Comparison of ENCODE assay signal across 1 cellular context in the genomic region with DNA sequence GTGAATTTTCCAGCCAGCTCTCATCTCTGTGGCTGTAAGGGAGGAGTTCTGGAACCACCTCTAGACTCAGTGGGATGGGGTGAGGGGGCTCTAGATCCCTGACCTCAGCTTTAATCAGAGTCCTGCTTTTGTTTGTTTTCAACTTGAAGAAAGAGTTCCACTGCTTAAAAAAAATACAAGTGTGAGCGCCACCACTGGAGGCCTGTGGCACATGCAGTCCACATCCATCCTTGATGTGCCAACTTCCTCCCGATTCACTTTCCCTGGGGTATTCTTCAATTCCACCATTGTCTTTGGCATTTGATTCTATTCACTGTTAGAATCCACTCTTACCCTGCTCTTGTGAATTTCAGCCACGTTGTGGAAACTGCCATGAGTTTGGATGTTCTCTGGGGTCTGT.
TF ChIP-seq lines count a peak whose summit lies in the region.

No MANE protein-coding gene starts in this region.

TF ChIP-seq in GM23338, 12 proteins besides CTCF, POLR2A, EP300 and RAD21 (continued from another document):
- TF ChIP-seq, protein P1, sequence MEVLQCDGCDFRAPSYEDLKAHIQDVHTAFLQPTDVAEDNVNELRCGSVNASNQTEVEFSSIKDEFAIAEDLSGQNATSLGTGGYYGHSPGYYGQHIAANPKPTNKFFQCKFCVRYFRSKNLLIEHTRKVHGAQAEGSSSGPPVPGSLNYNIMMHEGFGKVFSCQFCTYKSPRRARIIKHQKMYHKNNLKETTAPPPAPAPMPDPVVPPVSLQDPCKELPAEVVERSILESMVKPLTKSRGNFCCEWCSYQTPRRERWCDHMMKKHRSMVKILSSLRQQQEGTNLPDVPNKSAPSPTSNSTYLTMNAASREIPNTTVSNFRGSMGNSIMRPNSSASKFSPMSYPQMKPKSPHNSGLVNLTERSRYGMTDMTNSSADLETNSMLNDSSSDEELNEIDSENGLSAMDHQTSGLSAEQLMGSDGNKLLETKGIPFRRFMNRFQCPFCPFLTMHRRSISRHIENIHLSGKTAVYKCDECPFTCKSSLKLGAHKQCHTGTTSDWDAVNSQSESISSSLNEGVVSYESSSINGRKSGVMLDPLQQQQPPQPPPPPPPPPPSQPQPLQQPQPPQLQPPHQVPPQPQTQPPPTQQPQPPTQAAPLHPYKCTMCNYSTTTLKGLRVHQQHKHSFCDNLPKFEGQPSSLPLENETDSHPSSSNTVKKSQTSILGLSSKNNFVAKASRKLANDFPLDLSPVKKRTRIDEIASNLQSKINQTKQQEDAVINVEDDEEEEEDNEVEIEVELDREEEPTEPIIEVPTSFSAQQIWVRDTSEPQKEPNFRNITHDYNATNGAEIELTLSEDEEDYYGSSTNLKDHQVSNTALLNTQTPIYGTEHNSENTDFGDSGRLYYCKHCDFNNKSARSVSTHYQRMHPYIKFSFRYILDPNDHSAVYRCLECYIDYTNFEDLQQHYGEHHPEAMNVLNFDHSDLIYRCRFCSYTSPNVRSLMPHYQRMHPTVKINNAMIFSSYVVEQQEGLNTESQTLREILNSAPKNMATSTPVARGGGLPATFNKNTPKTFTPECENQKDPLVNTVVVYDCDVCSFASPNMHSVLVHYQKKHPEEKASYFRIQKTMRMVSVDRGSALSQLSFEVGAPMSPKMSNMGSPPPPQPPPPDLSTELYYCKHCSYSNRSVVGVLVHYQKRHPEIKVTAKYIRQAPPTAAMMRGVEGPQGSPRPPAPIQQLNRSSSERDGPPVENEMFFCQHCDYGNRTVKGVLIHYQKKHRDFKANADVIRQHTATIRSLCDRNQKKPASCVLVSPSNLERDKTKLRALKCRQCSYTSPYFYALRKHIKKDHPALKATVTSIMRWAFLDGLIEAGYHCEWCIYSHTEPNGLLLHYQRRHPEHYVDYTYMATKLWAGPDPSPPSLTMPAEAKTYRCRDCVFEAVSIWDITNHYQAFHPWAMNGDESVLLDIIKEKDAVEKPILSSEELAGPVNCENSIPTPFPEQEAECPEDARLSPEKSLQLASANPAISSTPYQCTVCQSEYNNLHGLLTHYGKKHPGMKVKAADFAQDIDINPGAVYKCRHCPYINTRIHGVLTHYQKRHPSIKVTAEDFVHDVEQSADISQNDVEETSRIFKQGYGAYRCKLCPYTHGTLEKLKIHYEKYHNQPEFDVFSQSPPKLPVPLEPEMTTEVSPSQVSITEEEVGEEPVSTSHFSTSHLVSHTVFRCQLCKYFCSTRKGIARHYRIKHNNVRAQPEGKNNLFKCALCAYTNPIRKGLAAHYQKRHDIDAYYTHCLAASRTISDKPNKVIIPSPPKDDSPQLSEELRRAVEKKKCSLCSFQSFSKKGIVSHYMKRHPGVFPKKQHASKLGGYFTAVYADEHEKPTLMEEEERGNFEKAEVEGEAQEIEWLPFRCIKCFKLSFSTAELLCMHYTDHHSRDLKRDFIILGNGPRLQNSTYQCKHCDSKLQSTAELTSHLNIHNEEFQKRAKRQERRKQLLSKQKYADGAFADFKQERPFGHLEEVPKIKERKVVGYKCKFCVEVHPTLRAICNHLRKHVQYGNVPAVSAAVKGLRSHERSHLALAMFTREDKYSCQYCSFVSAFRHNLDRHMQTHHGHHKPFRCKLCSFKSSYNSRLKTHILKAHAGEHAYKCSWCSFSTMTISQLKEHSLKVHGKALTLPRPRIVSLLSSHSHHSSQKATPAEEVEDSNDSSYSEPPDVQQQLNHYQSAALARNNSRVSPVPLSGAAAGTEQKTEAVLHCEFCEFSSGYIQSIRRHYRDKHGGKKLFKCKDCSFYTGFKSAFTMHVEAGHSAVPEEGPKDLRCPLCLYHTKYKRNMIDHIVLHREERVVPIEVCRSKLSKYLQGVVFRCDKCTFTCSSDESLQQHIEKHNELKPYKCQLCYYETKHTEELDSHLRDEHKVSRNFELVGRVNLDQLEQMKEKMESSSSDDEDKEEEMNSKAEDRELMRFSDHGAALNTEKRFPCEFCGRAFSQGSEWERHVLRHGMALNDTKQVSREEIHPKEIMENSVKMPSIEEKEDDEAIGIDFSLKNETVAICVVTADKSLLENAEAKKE (CRISPR knock-in tag; IDR thresholded peaks at IDR 0.05), result no peak
- TF ChIP-seq STAT1 (IDR thresholded peaks at IDR 0.05; ENCODE audit: unreplicated experiment) (no peak), ZNF114 (CRISPR knock-in tag; IDR thresholded peaks at IDR 0.05) (no peak), JUNB (IDR thresholded peaks at IDR 0.05; ENCODE audit: unreplicated experiment) (no peak), EZH2phosphoT487 (IDR thresholded peaks at IDR 0.05; ENCODE audit: unreplicated experiment) (no peak), CREB1 (CRISPR knock-in tag; IDR thresholded peaks at IDR 0.05; ENCODE audit: low read depth) (no peak), POLR2AphosphoS5 (IDR thresholded peaks at IDR 0.05; ENCODE audit: low read depth) (no peak), EZH2 (IDR thresholded peaks at IDR 0.05; ENCODE audit: low read depth, unreplicated experiment) (no peak)
- TF ChIP-seq, protein P2, sequence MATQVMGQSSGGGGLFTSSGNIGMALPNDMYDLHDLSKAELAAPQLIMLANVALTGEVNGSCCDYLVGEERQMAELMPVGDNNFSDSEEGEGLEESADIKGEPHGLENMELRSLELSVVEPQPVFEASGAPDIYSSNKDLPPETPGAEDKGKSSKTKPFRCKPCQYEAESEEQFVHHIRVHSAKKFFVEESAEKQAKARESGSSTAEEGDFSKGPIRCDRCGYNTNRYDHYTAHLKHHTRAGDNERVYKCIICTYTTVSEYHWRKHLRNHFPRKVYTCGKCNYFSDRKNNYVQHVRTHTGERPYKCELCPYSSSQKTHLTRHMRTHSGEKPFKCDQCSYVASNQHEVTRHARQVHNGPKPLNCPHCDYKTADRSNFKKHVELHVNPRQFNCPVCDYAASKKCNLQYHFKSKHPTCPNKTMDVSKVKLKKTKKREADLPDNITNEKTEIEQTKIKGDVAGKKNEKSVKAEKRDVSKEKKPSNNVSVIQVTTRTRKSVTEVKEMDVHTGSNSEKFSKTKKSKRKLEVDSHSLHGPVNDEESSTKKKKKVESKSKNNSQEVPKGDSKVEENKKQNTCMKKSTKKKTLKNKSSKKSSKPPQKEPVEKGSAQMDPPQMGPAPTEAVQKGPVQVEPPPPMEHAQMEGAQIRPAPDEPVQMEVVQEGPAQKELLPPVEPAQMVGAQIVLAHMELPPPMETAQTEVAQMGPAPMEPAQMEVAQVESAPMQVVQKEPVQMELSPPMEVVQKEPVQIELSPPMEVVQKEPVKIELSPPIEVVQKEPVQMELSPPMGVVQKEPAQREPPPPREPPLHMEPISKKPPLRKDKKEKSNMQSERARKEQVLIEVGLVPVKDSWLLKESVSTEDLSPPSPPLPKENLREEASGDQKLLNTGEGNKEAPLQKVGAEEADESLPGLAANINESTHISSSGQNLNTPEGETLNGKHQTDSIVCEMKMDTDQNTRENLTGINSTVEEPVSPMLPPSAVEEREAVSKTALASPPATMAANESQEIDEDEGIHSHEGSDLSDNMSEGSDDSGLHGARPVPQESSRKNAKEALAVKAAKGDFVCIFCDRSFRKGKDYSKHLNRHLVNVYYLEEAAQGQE (IDR thresholded peaks at IDR 0.05; ENCODE audit: unreplicated experiment), result no peak
- TF ChIP-seq, protein P3, sequence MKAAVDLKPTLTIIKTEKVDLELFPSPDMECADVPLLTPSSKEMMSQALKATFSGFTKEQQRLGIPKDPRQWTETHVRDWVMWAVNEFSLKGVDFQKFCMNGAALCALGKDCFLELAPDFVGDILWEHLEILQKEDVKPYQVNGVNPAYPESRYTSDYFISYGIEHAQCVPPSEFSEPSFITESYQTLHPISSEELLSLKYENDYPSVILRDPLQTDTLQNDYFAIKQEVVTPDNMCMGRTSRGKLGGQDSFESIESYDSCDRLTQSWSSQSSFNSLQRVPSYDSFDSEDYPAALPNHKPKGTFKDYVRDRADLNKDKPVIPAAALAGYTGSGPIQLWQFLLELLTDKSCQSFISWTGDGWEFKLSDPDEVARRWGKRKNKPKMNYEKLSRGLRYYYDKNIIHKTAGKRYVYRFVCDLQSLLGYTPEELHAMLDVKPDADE (IDR thresholded peaks at IDR 0.05), result no peak
